ENCODE assay signal across 24 cellular contexts in genomic region chr11:79045018-79045787, GRCh38.
DNase-seq lines count a peak whose midpoint lies in the region; ATAC-seq, FAIRE-seq and TF ChIP-seq lines count a peak whose summit lies in the region.
"Had no signal": no experiment of that assay in that cellular context is flagged by ENCODE, and none has a peak within 500 bp of the region (broad histone marks: within the 10 kb centered on the region; RNA-seq: fewer than 3 reads in every experiment).

No MANE protein-coding gene starts in this region.

- H3K9me2 ChIP-seq in GM23338 (ENCODE audit: insufficient read depth) = 0 out of 2 replicates have a peak, but pooled peaks cover 3% of the 10 kb centered on the region

- TF ChIP-seq RAD21 in GM12878 (IDR thresholded peaks at IDR 0.05; ENCODE audit: insufficient read depth, low read depth, low read length) = no peak

- ATAC-seq in GM23338 = peak; percentile 51
- peak; percentile 37; the same call in 2 of the 3 replicates for ATAC-seq in GM12878
- ATAC-seq in pancreas = peak; percentile 49 to 83 (median 72)
- no peak for ATAC-seq in HG03280 (IDR thresholded peaks at IDR 0.05; ENCODE audit: unreplicated experiment)
- ATAC-seq in GM19035 (IDR thresholded peaks at IDR 0.05; ENCODE audit: unreplicated experiment) = no peak
- ATAC-seq: heart left ventricle, natural killer cell had no signal

- H3K4me3 Mint-ChIP-seq in GM23338 = no peak overlapping the region
- H3K4me3 Mint-ChIP-seq: activated B cell treated with CpG ODN at 0.5 μM for 24 hours; activated naive CD8-positive, alpha-beta T cell; activated T-helper 17 cell treated with anti-CD3 and anti-CD28 coated beads, Interleukin-2, amount 50 U/mL, for 72 hours; natural killer cell had no signal

- SMC1A ChIA-PET in GM12878 (lab: Charles Lee; ENCODE audit: uncharacterized antibody, unreplicated experiment) = interaction anchor here (0.7 kb wide), 1 partner anchor 449 kb away, joined by 3 read pairs; no protein-coding TSS in a partner anchor

- H3F3A ChIP-seq in GM23338 (replicated peaks; ENCODE audit: low read depth) = no peaks in the 10 kb centered on the region

- 4% methylated on average over 10 of the region's 10 CpGs for WGBS in GM12878 (ENCODE audit: insufficient coverage, insufficient replicate concordance, low lambda C conversion rate, missing lambda C conversion rate)
- 35 to 42% methylated on average over 10 of the region's 10 CpGs for WGBS in pancreas, 2 donors

- H3K36me3 Mint-ChIP-seq in GM23338 (ENCODE audit: low read depth) = no peaks in the 10 kb centered on the region
- H3K36me3 Mint-ChIP-seq: activated naive CD8-positive, alpha-beta T cell; natural killer cell had no signal

- no peak overlapping the region for H2AFZ ChIP-seq in GM23338
- H2AFZ ChIP-seq in GM12878 (ENCODE audit: control insufficient read depth, low read depth, low read length) = no peak overlapping the region
- H2AFZ ChIP-seq: GM23248 had no signal

- no peaks in the 10 kb centered on the region for H3K79me2 ChIP-seq in GM23338 (replicated peaks; ENCODE audit: insufficient read depth)
- H3K79me2 ChIP-seq in GM12878 (ENCODE audit: control insufficient read depth, insufficient read depth, low read length) = no peaks in the 10 kb centered on the region

- H3K27ac ChIP-seq in GM23338 (ENCODE audit: low read depth) = no peak overlapping the region
- H3K27ac ChIP-seq in GM12878 (ENCODE audit: control insufficient read depth, insufficient read depth) = no peak overlapping the region
- peak overlapping the region in 1 of 4 donors; percentile 10 for H3K27ac ChIP-seq in pancreas
- H3K27ac ChIP-seq: ascending aorta, C4-2B, GM23248, heart left ventricle, left ventricle myocardium inferior, stomach, transverse colon had no signal

- H3K9me3 Mint-ChIP-seq in GM23338 = no peaks in the 10 kb centered on the region
- H3K9me3 Mint-ChIP-seq: activated B cell treated with CpG ODN at 0.5 μM for 24 hours; activated T-helper 17 cell treated with anti-CD3 and anti-CD28 coated beads, Interleukin-2, amount 50 U/mL, for 72 hours; natural killer cell had no signal

- DNase-seq in GM23338 (ENCODE audit: low spot score) (no peak), GM12878 (ENCODE audit: low read depth, low spot score) (no peak), kidney tubule cell (ENCODE audit: low spot score) (peak; percentile 39), pancreas (peak in 2 of 6 donors; percentile 23 to 34), hippocampal formation (lab: John Stamatoyannopoulos, UW) (no peak)
- no peak for DNase-seq in central memory CD4-positive, alpha-beta T cell
- DNase-seq: activated B cell treated with CpG ODN at 0.5 μM for 24 hours; activated CD8-positive, alpha-beta memory T cell treated with anti-CD3 and anti-CD28 coated beads, Interleukin-2, amount 50 U/mL, for 4 hours; GM23248; heart left ventricle; left ventricle myocardium inferior; midbrain; natural killer cell; NCI-H1092; NCI-H187; NCI-H524 treated with DMSO at 0.1 percent for 48 hours; stomach; transverse colon had no signal

- H3K4me1 Mint-ChIP-seq in GM23338 = peaks cover 9% of the 10 kb centered on the region
- H3K4me1 Mint-ChIP-seq: activated B cell treated with CpG ODN at 0.5 μM for 24 hours; activated T-helper 17 cell treated with anti-CD3 and anti-CD28 coated beads, Interleukin-2, amount 50 U/mL, for 72 hours; natural killer cell had no signal

- CTCF ChIA-PET in GM12878 (lab: Yijun Ruan, JAX) = interaction anchor here (1.2 kb wide), 2 partner anchors 9 to 55 kb away, joined by 3 to 6 read pairs; no protein-coding TSS in a partner anchor

- H3K9me3 ChIP-seq in GM12878 (replicated peaks; ENCODE audit: control insufficient read depth, insufficient read depth, low read length) = no peaks in the 10 kb centered on the region
- H3K9me3 ChIP-seq in pancreas = no peaks in the 10 kb centered on the region
- H3K9me3 ChIP-seq: ascending aorta, heart left ventricle, left ventricle myocardium inferior, transverse colon had no signal

- TF ChIP-seq CTCF in GM23338 (conservative IDR thresholded peaks at IDR 0.05; ENCODE audit: low read depth in 2 of 2) (no peak), GM12878 (IDR thresholded peaks at IDR 0.05 in 2 of 3, conservative IDR thresholded peaks at IDR 0.05 in 1 of 3; ENCODE audit: control insufficient read depth in 2 of 3, extremely low read depth in 1 of 3, insufficient read depth in 1 of 3, low read depth in 3 of 3, low read length in 3 of 3) (no peak), pancreas (IDR thresholded peaks at IDR 0.05) (no peak)

- H3K36me3 ChIP-seq in GM23338 (ENCODE audit: insufficient read depth) (no peaks in the 10 kb centered on the region), GM12878 (ENCODE audit: control insufficient read depth in 2 of 2, insufficient read depth in 2 of 2, low read length in 1 of 2) (no peaks in the 10 kb centered on the region), pancreas (no peaks in the 10 kb centered on the region)
- H3K36me3 ChIP-seq: ascending aorta, heart left ventricle, left ventricle myocardium inferior, stomach, transverse colon had no signal

- RAD21 ChIA-PET in GM12878 (lab: Charles Lee; ENCODE audit: unreplicated experiment) = no interaction called here

- intact Hi-C loops in GM12878 (cut with micrococcal nuclease; ENCODE audit: unreplicated experiment) (no loop called here), pancreas (cut with DNase I) (loop anchor here in 1 of 3 donors (10.0 kb wide), 1 partner anchor 60 kb away; no protein-coding TSS in a partner anchor)

- no peaks in the 10 kb centered on the region for H3K27me3 Mint-ChIP-seq in GM23338 (ENCODE audit: insufficient read depth, low read depth, poor library complexity)

- no TSS peak for BruUV-seq in GM12878 (replicated peaks; lab: Mats Ljungman, UMichigan)

- H3K4me1 ChIP-seq in GM23338 (ENCODE audit: insufficient read depth) = peaks cover under 1% of the 10 kb centered on the region; the same call in 1 of the 2 replicates
- H3K4me1 ChIP-seq in GM12878 (ENCODE audit: control insufficient read depth, insufficient read depth, low read length) = no peaks in the 10 kb centered on the region
- no peaks in the 10 kb centered on the region for H3K4me1 ChIP-seq in pancreas
- H3K4me1 ChIP-seq: ascending aorta, left ventricle myocardium inferior, stomach, transverse colon had no signal

- no peak overlapping the region for H3K4me3 ChIP-seq in GM23338
- no peak overlapping the region for H3K4me3 ChIP-seq in GM12878
- no peak overlapping the region for H3K4me3 ChIP-seq in pancreas
- H3K4me3 ChIP-seq: ascending aorta, GM23248, heart left ventricle, left ventricle myocardium inferior, stomach, transverse colon had no signal

- H3K4me2 ChIP-seq in GM23338 (no peak overlapping the region), GM12878 (ENCODE audit: control insufficient read depth, insufficient read depth) (no peak overlapping the region)

- FAIRE-seq in GM12878 (lab: Jason Lieb, UNC) (no peak), pancreas (lab: Jason Lieb, UNC) (no peak)

- no peak for TF ChIP-seq POLR2A in GM12878 (IDR thresholded peaks at IDR 0.05; ENCODE audit: low read depth, low read length)

- no peak for TF ChIP-seq EP300 in GM12878 (IDR thresholded peaks at IDR 0.05; ENCODE audit: borderline replicate concordance in 1 of 2, control insufficient read depth in 1 of 2, low read depth in 2 of 2, low read length in 2 of 2)

- H3K27me3 ChIP-seq in GM23338 (ENCODE audit: insufficient read depth) (no peaks in the 10 kb centered on the region), GM12878 (replicated peaks in 1 of 2; ENCODE audit: control insufficient read depth in 2 of 2, insufficient read depth in 2 of 2, low read length in 1 of 2) (no peaks in the 10 kb centered on the region; a peak in 2 of 4 replicates), pancreas (no peaks in the 10 kb centered on the region)
- H3K27me3 ChIP-seq: ascending aorta, stomach, transverse colon had no signal

- H3K27ac Mint-ChIP-seq in GM23338 = no peak overlapping the region
- H3K27ac Mint-ChIP-seq: activated B cell treated with CpG ODN at 0.5 μM for 24 hours; activated naive CD8-positive, alpha-beta T cell; activated T-helper 17 cell treated with anti-CD3 and anti-CD28 coated beads, Interleukin-2, amount 50 U/mL, for 72 hours; natural killer cell had no signal

- no peak overlapping the region for H3K9ac ChIP-seq in GM12878 (ENCODE audit: control insufficient read depth, insufficient read depth, low read length)
- H3K9ac ChIP-seq: GM23248 had no signal

- H4K20me1 ChIP-seq in GM23338 (replicated peaks; ENCODE audit: insufficient read depth) = no peaks in the 10 kb centered on the region
- no peaks in the 10 kb centered on the region for H4K20me1 ChIP-seq in GM12878 (ENCODE audit: control insufficient read depth, insufficient read depth)

- POLR2A ChIA-PET in GM12878 (lab: Charles Lee) = interaction anchor here (0.6 kb wide), 1 partner anchor 574 kb away, joined by 6 read pairs; no protein-coding TSS in a partner anchor

- in situ Hi-C loops in GM12878 (cut with MboI) = no loop called here

TF ChIP-seq in GM23338, 12 proteins besides CTCF, POLR2A, EP300 and RAD21 (continues in another document):
- TF ChIP-seq STAT1 (IDR thresholded peaks at IDR 0.05; ENCODE audit: unreplicated experiment) (no peak), ZNF114 (CRISPR knock-in tag; IDR thresholded peaks at IDR 0.05) (no peak)

TF ChIP-seq in GM12878, 131 proteins besides CTCF, POLR2A, EP300 and RAD21 (continues in another document):
- TF ChIP-seq EED (IDR thresholded peaks at IDR 0.05; ENCODE audit: low read depth) (no peak), SUPT20H (IDR thresholded peaks at IDR 0.05; ENCODE audit: borderline replicate concordance, control insufficient read depth, low read depth, low read length) (no peak), ZBTB11 (CRISPR knock-in tag; IDR thresholded peaks at IDR 0.05) (no peak)

Comparison
In these comparisons a context has a peak if more than half of its experiments do, and no peak if none do; other contexts are left out.
1. ATAC-seq: peak in GM23338 (single experiment), GM12878 (single experiment) and pancreas (4 of 4); none in HG03280 (single experiment) and GM19035 (single experiment).